ENCODE assay signal across 8 cellular contexts in genomic region chrX:96684339-96685204, GRCh38. TPM values are rescaled to one million over a fixed set of nuclear protein-coding genes. Genes with fewer than 3 reads are reported as not detected.
DNase-seq lines count a peak whose midpoint lies in the region; ATAC-seq and TF ChIP-seq lines count a peak whose summit lies in the region.

TSS of gene DIAPH2 (plus strand) at chrX:96684842.

- no peaks in the 10 kb centered on the region for H3K9me3 ChIP-seq in mononuclear cell (ENCODE audit: low read depth, low read length)

- H3K4me3 ChIP-seq in mononuclear cell (ENCODE audit: low read length) = peak within 1 kb of the TSS; percentile 62

- ATAC-seq in GM18520 (IDR thresholded peaks at IDR 0.05; ENCODE audit: unreplicated experiment) (peak; percentile 88), HG03060 (IDR thresholded peaks at IDR 0.05; ENCODE audit: low read depth, unreplicated experiment) (peak; percentile 68)

- peak within 1 kb of the TSS; percentile 61 for H3K27ac ChIP-seq in 22Rv1

- TF ChIP-seq CTCF in 22Rv1 (IDR thresholded peaks at IDR 0.05) = no peak

- H3K4me1 ChIP-seq in mononuclear cell (ENCODE audit: insufficient read depth, low read length) = peaks cover 6% of the 10 kb centered on the region

- no peaks in the 10 kb centered on the region for H3K27me3 ChIP-seq in mononuclear cell (ENCODE audit: insufficient read depth, low read length)

- peak; percentile 44 for DNase-seq in NCI-H774 (lab: John Stamatoyannopoulos, UW)
- peak; percentile 63 for DNase-seq in activated CD8-positive, alpha-beta memory T cell treated with anti-CD3 and anti-CD28 coated beads, Interleukin-2, amount 50 U/mL, for 4 hours
- peak; percentile 20 for DNase-seq in epidermal melanocyte (ENCODE audit: insufficient read length, low spot score)
- peak; percentile 32 to 43 for DNase-seq in stimulated activated CD8-positive, alpha-beta memory T cell treated with anti-CD3 and anti-CD28 coated beads, Interleukin-2, amount 100 ng/mL, for 1 hour (ENCODE audit: low read depth in 2 of 2)

RNA-seq across cellular contexts. Expression of gene DIAPH2, which starts in this region (rescaled TPM):
- total RNA-seq in mononuclear cell = 31.0 TPM

Comparison
In these comparisons a context has a peak if more than half of its experiments do, and no peak if none do; other contexts are left out.
1. Peak in every context shown above with its lines: DNase-seq, ATAC-seq, H3K4me3 ChIP-seq and H3K27ac ChIP-seq.